ENCODE assay signal across 22 cellular contexts in genomic region chr14:76136476-76137160, GRCh38.
"Had no signal": no experiment of that assay in that cellular context is flagged by ENCODE, and none has a peak within 500 bp of the region (broad histone marks: within the 10 kb centered on the region; RNA-seq: fewer than 3 reads in every experiment).

No MANE protein-coding gene starts in this region.

- ATAC-seq: activated CD8-positive, alpha-beta memory T cell treated with anti-CD3 and anti-CD28 coated beads, Interleukin-2, amount 10 ng/mL, durations not matched to agents 7 days and 5 days; mucosa of descending colon had no signal

- H3K4me3 Mint-ChIP-seq: activated CD4-positive, alpha-beta memory T cell treated with anti-CD3 and anti-CD28 coated beads, Interleukin-2, amount 10 ng/mL, durations not matched to agents 7 days and 5 days; activated CD8-positive, alpha-beta memory T cell treated with anti-CD3 and anti-CD28 coated beads, Interleukin-2, amount 10 ng/mL, durations not matched to agents 7 days and 5 days; activated naive CD8-positive, alpha-beta T cell treated with anti-CD3 and anti-CD28 coated beads for 36 hours; dendritic cell treated with granulocyte-macrophage colony-stimulating factor and Interleukin-4, amounts not matched to agents 40 ng/mL and 50 ng/mL, for 4 days; memory B cell had no signal

- H2AFZ ChIP-seq: hepatocyte had no signal

- H3K27ac ChIP-seq: cardiac muscle cell, esophagus squamous epithelium, hepatocyte, prostate gland, right atrium auricular region, thyroid gland had no signal

- H3K4me1 ChIP-seq: prostate gland had no signal

- H3K36me3 ChIP-seq: cardiac muscle cell, esophagus squamous epithelium, prostate gland, right atrium auricular region, thyroid gland had no signal

- H3K9me3 ChIP-seq: esophagus squamous epithelium, mucosa of descending colon, prostate gland, right atrium auricular region, thyroid gland had no signal

- H3K4me2 ChIP-seq: hepatocyte had no signal

- H3K9me3 Mint-ChIP-seq: activated CD4-positive, alpha-beta memory T cell treated with anti-CD3 and anti-CD28 coated beads, Interleukin-2, amount 10 ng/mL, durations not matched to agents 7 days and 5 days; dendritic cell treated with granulocyte-macrophage colony-stimulating factor and Interleukin-4, amounts not matched to agents 40 ng/mL and 50 ng/mL, for 4 days had no signal

- H3K36me3 Mint-ChIP-seq: activated CD8-positive, alpha-beta memory T cell treated with anti-CD3 and anti-CD28 coated beads, Interleukin-2, amount 10 ng/mL, durations not matched to agents 7 days and 5 days; memory B cell had no signal

- H3K4me3 ChIP-seq: cardiac muscle cell, esophagus squamous epithelium, hepatocyte, mucosa of descending colon, prostate gland, right atrium auricular region, thyroid gland had no signal

- DNase-seq: activated CD4-positive, alpha-beta memory T cell treated with anti-CD3 and anti-CD28 coated beads, Interleukin-2, amount 10 ng/mL, durations not matched to agents 7 days and 5 days; activated CD4-positive, alpha-beta T cell treated with anti-CD3 and anti-CD28 coated beads for 48 hours; activated CD4-positive, CD25-positive, alpha-beta regulatory T cell; activated CD8-positive, alpha-beta memory T cell treated with anti-CD3 and anti-CD28 coated beads, Interleukin-2, amount 10 ng/mL, durations not matched to agents 7 days and 5 days; activated naive CD4-positive, alpha-beta T cell; activated naive CD8-positive, alpha-beta T cell treated with anti-CD3 and anti-CD28 coated beads for 36 hours; amniotic stem cell; effector CD8-positive, alpha-beta T cell; esophagus squamous epithelium; mucosa of descending colon; naive B cell; stimulated activated CD4-positive, alpha-beta T cell treated with anti-CD3 and anti-CD28 coated beads, Interleukin-12 subunit alpha, Interleukin-12 subunit beta, amount 100 ng/mL, for 4 hours; stimulated activated CD4-positive, alpha-beta T cell treated with anti-CD3 and anti-CD28 coated beads, Interleukin-1b, Interleukin-23, amount 100 ng/mL, for 48 hours; stimulated activated CD8-positive, alpha-beta memory T cell treated with anti-CD3 and anti-CD28 coated beads, Interleukin-4, amount 100 ng/mL, for 48 hours; stimulated activated naive CD4-positive, alpha-beta T cell; thyroid gland had no signal

- H3K27ac Mint-ChIP-seq: activated CD4-positive, alpha-beta memory T cell treated with anti-CD3 and anti-CD28 coated beads, Interleukin-2, amount 10 ng/mL, durations not matched to agents 7 days and 5 days; activated CD8-positive, alpha-beta memory T cell treated with anti-CD3 and anti-CD28 coated beads, Interleukin-2, amount 10 ng/mL, durations not matched to agents 7 days and 5 days; activated naive CD8-positive, alpha-beta T cell treated with anti-CD3 and anti-CD28 coated beads for 36 hours; dendritic cell treated with granulocyte-macrophage colony-stimulating factor and Interleukin-4, amounts not matched to agents 40 ng/mL and 50 ng/mL, for 4 days; memory B cell; naive B cell had no signal
